ENCODE assay signal across 8 cellular contexts in genomic region chr6:31403283-31403989, GRCh38. TPM values are rescaled to one million over a fixed set of nuclear protein-coding genes. Genes with fewer than 3 reads are reported as not detected.
DNase-seq lines count a peak whose midpoint lies in the region; ATAC-seq, FAIRE-seq and TF ChIP-seq lines count a peak whose summit lies in the region.

Gene MICA, plus strand, starts transcription at chr6:31403595. Its CDS starts 38 bp downstream, at chr6:31403633.

- TF ChIP-seq CTCF in AG04450 (IDR thresholded peaks at IDR 0.05; ENCODE audit: low read depth, low read length) (no peak), astrocyte (IDR thresholded peaks at IDR 0.05; ENCODE audit: insufficient read depth, low read depth, low read length) (no peak)

- H3K27ac Mint-ChIP-seq in astrocyte (ENCODE audit: unreplicated experiment) = peak within 1 kb of the TSS; percentile 72

- H3K27ac ChIP-seq in AG04450 (ENCODE audit: low read depth, low read length) = peak within 1 kb of the TSS; percentile 21
- peak within 1 kb of the TSS; percentile 66 for H3K27ac ChIP-seq in astrocyte (ENCODE audit: low read depth, low read length)

- H3K4me2 ChIP-seq in astrocyte (ENCODE audit: low read length) = peak within 1 kb of the TSS; percentile 97

- DNase-seq in AG04450 (ENCODE audit: low read depth, low spot score) (peak; percentile 34), HPDE6-E6E7 (ENCODE audit: extremely low spot score) (peak; percentile 95), astrocyte (ENCODE audit: low read depth) (peak; percentile 80), hepatic stellate cell (ENCODE audit: low spot score) (peak; percentile 98), pulmonary artery endothelial cell (ENCODE audit: low read depth, low spot score) (peak; percentile 64), urothelium cell line (ENCODE audit: low spot score) (peak; percentile 94)

- peak; percentile 63 for ATAC-seq in GM19025 (IDR thresholded peaks at IDR 0.05; ENCODE audit: low read depth, unreplicated experiment)

- intact Hi-C loops in T-helper 2 cell treated with Interferon-gamma antibody and Interleukin-4, amounts not matched to agents 100 ng/mL and 5 ng/mL, for 36 hours (cut with micrococcal nuclease) = loop anchor here (2.0 to 5.0 kb wide), 3 partner anchors 47 to 139 kb away; partner anchors contain the start of genes DDX39B and HLA-B

- H3K9ac ChIP-seq in astrocyte (ENCODE audit: low read length) = peak within 1 kb of the TSS; percentile 85

- no peaks in the 10 kb centered on the region for H3K27me3 Mint-ChIP-seq in astrocyte (ENCODE audit: low read depth, unreplicated experiment)

- peaks cover 39% of the 10 kb centered on the region for H3K4me1 ChIP-seq in astrocyte (ENCODE audit: insufficient read depth, low read length)

- peaks cover 4% of the 10 kb centered on the region; the same call in 1 of the 2 replicates for H3K9me3 ChIP-seq in AG04450 (ENCODE audit: control insufficient read depth, insufficient read depth, low read length)
- no peaks in the 10 kb centered on the region for H3K9me3 ChIP-seq in astrocyte (ENCODE audit: insufficient read depth, low read depth, low read length)

- H2AFZ ChIP-seq in astrocyte (ENCODE audit: low read depth, low read length) = peak within 1 kb of the TSS; percentile 64

- H3K27me3 ChIP-seq in AG04450 (ENCODE audit: control insufficient read depth, insufficient read depth, low read length) (no peaks in the 10 kb centered on the region), astrocyte (ENCODE audit: insufficient read depth, low read length) (no peaks in the 10 kb centered on the region)

- CTCF ChIA-PET in AG04450 (lab: Charles Lee) = interaction anchor here (0.6 to 6.3 kb wide), 2 partner anchors 39 to 265 kb away, joined by 3 to 37 read pairs; no protein-coding TSS in a partner anchor

- H3K36me3 Mint-ChIP-seq in astrocyte (ENCODE audit: low read depth, unreplicated experiment) = no peaks in the 10 kb centered on the region

- H4K20me1 ChIP-seq in astrocyte (ENCODE audit: insufficient read depth, low read length) = peaks cover 61% of the 10 kb centered on the region

- H3K4me3 ChIP-seq in AG04450 (ENCODE audit: low read depth, low read length) = peak within 1 kb of the TSS; percentile 90
- peak within 1 kb of the TSS; percentile 93 for H3K4me3 ChIP-seq in astrocyte (ENCODE audit: insufficient read depth, low read depth, low read length)

- FAIRE-seq in astrocyte (lab: Jason Lieb, UNC) = no peak
- FAIRE-seq in urothelium cell line (lab: Jason Lieb, UNC) = no peak

- peaks cover 38% of the 10 kb centered on the region for H3K4me1 Mint-ChIP-seq in astrocyte (ENCODE audit: low read depth, unreplicated experiment)

- H3K4me3 Mint-ChIP-seq in astrocyte (ENCODE audit: unreplicated experiment) = peak within 1 kb of the TSS; percentile 99

- no peaks in the 10 kb centered on the region for H3K9me3 Mint-ChIP-seq in astrocyte (ENCODE audit: unreplicated experiment)

- no peaks in the 10 kb centered on the region for H3K36me3 ChIP-seq in astrocyte (ENCODE audit: insufficient read depth, low read length)

- POLR2A ChIA-PET in AG04450 (lab: Yijun Ruan, JAX) = no interaction called here

- peaks cover 83% of the 10 kb centered on the region for H3K79me2 ChIP-seq in astrocyte (ENCODE audit: insufficient read depth, low read length)

RNA-seq across cellular contexts. Expression of gene MICA, which starts in this region (rescaled TPM):
- 39.9 and 48.5 TPM in 2 replicates for polyA plus RNA-seq in AG04450 (2011; rRNA removed)
- polyA minus RNA-seq in AG04450 (2011; rRNA and poly(A)+ RNA removed) = 26.3 and 37.6 TPM in 2 replicates
- 9.3 and 11.8 TPM in 2 replicates for total RNA-seq in T-helper 2 cell treated with Interferon-gamma antibody and Interleukin-4, amounts not matched to agents 100 ng/mL and 5 ng/mL, for 36 hours
- total RNA-seq in astrocyte (70.0 and 70.6 TPM in 2 replicates), pulmonary artery endothelial cell (52.4 and 72.9 TPM in 2 replicates)

Comparison
In these comparisons a context has a peak if more than half of its experiments do, and no peak if none do; other contexts are left out.
1. Peak in every context shown above with its lines: DNase-seq, ATAC-seq, H3K4me3 ChIP-seq and H3K27ac ChIP-seq.
2. DNase-seq: peak in every context shown above with its lines; median percentile 98 in hepatic stellate cell; 95 in HPDE6-E6E7; 94 in urothelium cell line; 80 in astrocyte; 64 in pulmonary artery endothelial cell; 34 in AG04450.